Comparison of ENCODE assay signal across 17 cellular contexts in genomic region chr4:154611833-154612232, GRCh38. TPM values are rescaled to one million over a fixed set of nuclear protein-coding genes. Genes with fewer than 3 reads are reported as not detected.
DNase-seq lines count a peak whose midpoint lies in the region; ATAC-seq, FAIRE-seq and TF ChIP-seq lines count a peak whose summit lies in the region.
"Had no signal": no experiment of that assay in that cellular context is flagged by ENCODE, and none has a peak within 500 bp of the region (broad histone marks: within the 10 kb centered on the region; RNA-seq: fewer than 3 reads in every experiment).

No MANE protein-coding gene starts in this region.

- no peak overlapping the region for H3K9ac ChIP-seq in K562 (ENCODE audit: insufficient read depth in 1 of 2, low read depth in 2 of 2, low read length in 2 of 2)
- H3K9ac ChIP-seq in HepG2 (ENCODE audit: insufficient read depth, low read depth, low read length) = peak overlapping the region; percentile 72

- ATAC-seq in K562 (no peak), HepG2 (no peak), GM21576 (IDR thresholded peaks at IDR 0.05; ENCODE audit: unreplicated experiment) (no peak)

- no peak overlapping the region for H3K27ac ChIP-seq in K562 (ENCODE audit: extremely low read depth, low read depth, low read length)
- H3K27ac ChIP-seq in HepG2 (ENCODE audit: extremely low read length, insufficient read depth, low read length) = peak overlapping the region; percentile 78
- H3K27ac ChIP-seq: C4-2B had no signal

- intact Hi-C loops in K562 (cut with micrococcal nuclease) = loop anchor here (10.0 kb wide), 1 partner anchor 837 kb away; no protein-coding TSS in a partner anchor
- intact Hi-C loops in HepG2 (cut with micrococcal nuclease; ENCODE audit: unreplicated experiment) = loop anchor here (2.0 kb wide), 1 partner anchor 13 kb away; no protein-coding TSS in a partner anchor

- H3K4me3 ChIP-seq in K562 (no peak overlapping the region), HepG2 (replicated peaks in 1 of 3; ENCODE audit: insufficient read depth in 1 of 3, low read depth in 2 of 3, low read length in 3 of 3) (peak overlapping the region; percentile 67 to 74 (median 67); a peak in 5 of 6 replicates)

- H3K4me3 Mint-ChIP-seq in mesothelial cell of epicardium (no peak overlapping the region), nephron progenitor cell (no peak overlapping the region)
- H3K4me3 Mint-ChIP-seq: CD4-positive, alpha-beta T cell; H9 had no signal

- H4K20me1 ChIP-seq in K562 (replicated peaks; ENCODE audit: control insufficient read depth, insufficient read depth, low read length) = no peaks in the 10 kb centered on the region
- no peaks in the 10 kb centered on the region for H4K20me1 ChIP-seq in HepG2 (ENCODE audit: insufficient read depth, low read length)

- H3K27me3 Mint-ChIP-seq in mesothelial cell of epicardium (ENCODE audit: low read depth) = peaks cover 31% of the 10 kb centered on the region
- H3K27me3 Mint-ChIP-seq in nephron progenitor cell (ENCODE audit: low read depth, poor library complexity) = no peaks in the 10 kb centered on the region

- TF ChIP-seq CTCF in K562 (IDR thresholded peaks at IDR 0.05 in 2 of 3, conservative IDR thresholded peaks at IDR 0.05 in 1 of 3; ENCODE audit: insufficient read depth in 2 of 3, low read depth in 1 of 3, low read length in 3 of 3) = no peak
- no peak for TF ChIP-seq CTCF in HepG2 (CRISPR knock-in tag; IDR thresholded peaks at IDR 0.05)
- TF ChIP-seq CTCF in mesothelial cell of epicardium (IDR thresholded peaks at IDR 0.05; ENCODE audit: unreplicated experiment) = no peak
- no peak for TF ChIP-seq CTCF in nephron progenitor cell (IDR thresholded peaks at IDR 0.05)

- H3K27ac Mint-ChIP-seq in mesothelial cell of epicardium (peak overlapping the region; percentile 12), nephron progenitor cell (no peak overlapping the region)
- H3K27ac Mint-ChIP-seq: CD4-positive, alpha-beta T cell; H9 had no signal

- no peaks in the 10 kb centered on the region for H3K79me2 ChIP-seq in K562 (ENCODE audit: control insufficient read depth, insufficient read depth, low read length)
- H3K79me2 ChIP-seq in HepG2 (ENCODE audit: insufficient read depth, low read length) = peaks cover 45% of the 10 kb centered on the region

- H3K36me3 ChIP-seq in K562 (ENCODE audit: control insufficient read depth, insufficient read depth, low read length) = no peaks in the 10 kb centered on the region
- peaks cover 2 to 29% of the 10 kb centered on the region in 2 experiments; a peak in 4 of 5 replicates for H3K36me3 ChIP-seq in HepG2 (replicated peaks in 1 of 2; ENCODE audit: control insufficient read depth in 1 of 2, insufficient read depth in 2 of 2, low read length in 2 of 2)

- TF ChIP-seq POLR2A in K562 (conservative IDR thresholded peaks at IDR 0.05) (no peak), HepG2 (IDR thresholded peaks at IDR 0.05; ENCODE audit: insufficient read depth in 1 of 2, low read depth in 2 of 2, low read length in 2 of 2) (no peak)

- no peaks in the 10 kb centered on the region for H3K9me3 Mint-ChIP-seq in mesothelial cell of epicardium
- no peaks in the 10 kb centered on the region for H3K9me3 Mint-ChIP-seq in nephron progenitor cell
- H3K9me3 Mint-ChIP-seq: CD4-positive, alpha-beta T cell; H9 had no signal

- POLR2A ChIA-PET in K562 (lab: Yijun Ruan, JAX) (no interaction called here), HepG2 (lab: Yijun Ruan, JAX) (interaction anchor here (1.0 to 15.2 kb wide), 12 partner anchors 9 to 62 kb away, joined by 4 to 468 read pairs (median 19); partner anchors contain the start of genes FGA, FGB and PLRG1)

- H3K27me3 ChIP-seq in K562 (ENCODE audit: control insufficient read depth in 2 of 2, insufficient read depth in 2 of 2, low read length in 2 of 2) (no peaks in the 10 kb centered on the region), HepG2 (ENCODE audit: control insufficient read depth in 1 of 2, insufficient read depth in 2 of 2, low read length in 2 of 2) (no peaks in the 10 kb centered on the region)

- 4% methylated on average over 1 of the region's 1 CpG for WGBS in K562 (ENCODE audit: insufficient coverage, low coverage, missing lambda C conversion rate)
- 4% methylated on average over 1 of the region's 1 CpG for WGBS in HepG2 (ENCODE audit: low lambda C conversion rate)

- H3K4me2 ChIP-seq in K562 (ENCODE audit: insufficient read depth, low read length) (no peak overlapping the region), HepG2 (ENCODE audit: low read depth, low read length) (peak overlapping the region; percentile 73)

- H2AFZ ChIP-seq in K562 (ENCODE audit: low read depth, low read length) (no peak overlapping the region), HepG2 (ENCODE audit: low read length) (no peak overlapping the region)

- in situ Hi-C loops in K562 (cut with MboI) (no loop called here), HepG2 (cut with HindIII; ENCODE audit: extremely low pct_ligation_motif_present, low pct_unique_long_range_greater_than_20kb) (no loop called here)

- CTCF ChIA-PET in K562 (lab: Yijun Ruan, JAX; ENCODE audit: low intra/inter-chr PET ratio) (no interaction called here), HepG2 (lab: Yijun Ruan, JAX; ENCODE audit: low intra/inter-chr PET ratio, low total read pairs) (no interaction called here)

- H3K9me3 ChIP-seq in K562 (replicated peaks; ENCODE audit: control insufficient read depth, insufficient read depth, low read depth, low read length) (no peaks in the 10 kb centered on the region), HepG2 (ENCODE audit: low read length) (no peaks in the 10 kb centered on the region)

- BruUV-seq in K562 (replicated peaks; lab: Mats Ljungman, UMichigan) (no TSS peak), HepG2 (replicated peaks; lab: Mats Ljungman, UMichigan) (TSS peak; percentile 67)

- FAIRE-seq in K562 (lab: Jason Lieb, UNC) (no peak), HepG2 (lab: Jason Lieb, UNC) (no peak), RCC 7860 (lab: Jason Lieb, UNC) (no peak), frontal cortex (lab: Jason Lieb, UNC) (no peak)
- FAIRE-seq: A204.1, H1 had no signal

- H3K9me1 ChIP-seq in K562 (ENCODE audit: control insufficient read depth, insufficient read depth, low read length) = no peaks in the 10 kb centered on the region

- no peaks in the 10 kb centered on the region for H3K36me3 Mint-ChIP-seq in mesothelial cell of epicardium
- no peaks in the 10 kb centered on the region for H3K36me3 Mint-ChIP-seq in nephron progenitor cell (ENCODE audit: low read depth)

- TF ChIP-seq RAD21 in K562 (CRISPR knock-in tag; conservative IDR thresholded peaks at IDR 0.05 in 1 of 2, IDR thresholded peaks at IDR 0.05 in 1 of 2) (no peak), HepG2 (CRISPR knock-in tag; IDR thresholded peaks at IDR 0.05) (no peak)

- no peak for TF ChIP-seq EP300 in K562 (IDR thresholded peaks at IDR 0.05; ENCODE audit: low read length)
- no peak for TF ChIP-seq EP300 in HepG2 (IDR thresholded peaks at IDR 0.05; ENCODE audit: low read depth in 2 of 2, low read length in 2 of 2)
- no peak for TF ChIP-seq EP300 in HepG2 (CRISPR knock-in tag; IDR thresholded peaks at IDR 0.05; ENCODE audit: borderline replicate concordance)

- H3K4me1 ChIP-seq in K562 (replicated peaks in 1 of 2; ENCODE audit: control insufficient read depth in 2 of 2, insufficient read depth in 2 of 2, low read length in 2 of 2) (no peaks in the 10 kb centered on the region), HepG2 (ENCODE audit: insufficient read depth, low read length) (peaks cover 72% of the 10 kb centered on the region)

- no peak for DNase-seq in K562 (ENCODE audit: extremely low read depth in 1 of 4, low spot score in 3 of 4)
- DNase-seq in HepG2 (ENCODE audit: low spot score) = no peak
- no peak for DNase-seq in mesothelial cell of epicardium (ENCODE audit: low spot score in 2 of 2, unreplicated experiment in 2 of 2)
- no peak for DNase-seq in RCC 7860 (ENCODE audit: low spot score)
- no peak for DNase-seq in frontal cortex (ENCODE audit: low spot score in 2 of 2)
- no peak for DNase-seq in nephron progenitor cell
- DNase-seq: AML-193; CD4-positive, alpha-beta T cell; DMS153; DMS79 treated with DMSO at 0.1 percent for 48 hours; GF-D8; H9 had no signal

- H3K4me1 Mint-ChIP-seq in mesothelial cell of epicardium (peaks cover 12% of the 10 kb centered on the region), nephron progenitor cell (no peaks in the 10 kb centered on the region)
- H3K4me1 Mint-ChIP-seq: H9 had no signal

RNA-seq across cellular contexts. Expression of gene FGG, which starts 0.6 kb away (rescaled TPM):
- not detected in 2 replicates for total RNA-seq in K562 (2011; cell fraction: chromatin; rRNA removed; ENCODE audit: low replicate concordance)
- total RNA-seq in K562 (2011; cell fraction: nucleolus; rRNA removed) = not detected in 2 replicates
- not detected in 2 replicates for total RNA-seq in K562 (2011; cell fraction: nucleoplasm; rRNA removed)
- total RNA-seq in K562 (2014; rRNA removed) (0.45 TPM in 1 of 2 replicates, not detected in the other), K562 (2014; rRNA removed; fragmentation: Illumina TruSeq; extraction: Trizol) (0.33 TPM in 1 of 2 replicates, not detected in the other), K562 (2015; rRNA removed; fragmentation: Illumina TruSeq; extraction: Trizol) (not detected in 2 replicates), K562 (2021) (1.9 and 2.2 TPM in 2 replicates), HepG2 (2016; rRNA removed; fragmentation: Illumina TruSeq; extraction: Trizol) (1,495 and 2,423 TPM in 2 replicates), mesothelial cell of epicardium (1.0 to 2.5 TPM (median 1.6 TPM) in 3 replicates), frontal cortex (not detected)
- polyA plus RNA-seq in K562 (2011; rRNA removed) (0.08 and 0.24 TPM in 2 replicates), K562 (2014; fragmentation: Illumina TruSeq; extraction: Trizol) (0.12 TPM in 1 of 2 replicates, not detected in the other), K562 (2014; fragmentation: Nextera tagmentation; extraction: Ambion mirVana) (under 1 TPM; 0.34 to 0.41 TPM), K562 (2014; rRNA removed) (0.27 TPM in 1 of 2 replicates, not detected in the other), HepG2 (2011; rRNA removed) (1,030 and 1,037 TPM in 2 replicates)
- not detected in 2 replicates for polyA plus RNA-seq in K562 (2011; cell fraction: cytosol; rRNA removed)
- not detected in 2 replicates for polyA plus RNA-seq in K562 (2011; cell fraction: nucleus; rRNA removed)
- polyA plus RNA-seq in K562 (2012) = 0.07 and 1.9 TPM in 2 replicates
- polyA minus RNA-seq in K562 (2011; rRNA and poly(A)+ RNA removed) = 0.12 TPM in 1 of 2 replicates, not detected in the other
- 1.3 TPM in 1 of 2 replicates, not detected in the other for polyA minus RNA-seq in K562 (2011; cell fraction: cytosol; rRNA and poly(A)+ RNA removed)
- not detected in 2 replicates for polyA minus RNA-seq in K562 (2011; cell fraction: nucleus; rRNA and poly(A)+ RNA removed)
- total RNA-seq in HepG2 (2016; cell fraction: cytosol; rRNA removed; fragmentation: Illumina TruSeq; extraction: Trizol; ENCODE audit: low read depth) = 401 and 461 TPM in 2 replicates
- total RNA-seq in HepG2 (2016; cell fraction: insoluble cytoplasmic fraction; rRNA removed; fragmentation: Illumina TruSeq; extraction: Trizol) = 1,449 and 2,438 TPM in 2 replicates
- 624 and 702 TPM in 2 replicates for total RNA-seq in HepG2 (2016; cell fraction: membrane; rRNA removed; fragmentation: Illumina TruSeq; extraction: Trizol)
- total RNA-seq in HepG2 (2016; cell fraction: nucleus; rRNA removed; fragmentation: Illumina TruSeq; extraction: Trizol) = 2,130 and 2,392 TPM in 2 replicates
- 571 and 1,106 TPM in 2 replicates for polyA plus RNA-seq in HepG2 (2011; cell fraction: cytosol; rRNA removed)
- polyA plus RNA-seq in HepG2 (2011; cell fraction: nucleus; rRNA removed) = 235 and 339 TPM in 2 replicates
- polyA plus RNA-seq in HepG2 (2012) = 1,249 and 1,529 TPM in 2 replicates
- 421 and 430 TPM in 2 replicates for polyA plus RNA-seq in HepG2 (2016; cell fraction: cytosol; fragmentation: Illumina TruSeq; extraction: Trizol; ENCODE audit: low read depth)
- 1,324 and 1,381 TPM in 2 replicates for polyA plus RNA-seq in HepG2 (2016; cell fraction: insoluble cytoplasmic fraction; fragmentation: Illumina TruSeq; extraction: Trizol; ENCODE audit: low read depth)
- polyA plus RNA-seq in HepG2 (2016; cell fraction: membrane; fragmentation: Illumina TruSeq; extraction: Trizol; ENCODE audit: low read depth) = 463 and 496 TPM in 2 replicates
- 2,640 and 2,884 TPM in 2 replicates for polyA plus RNA-seq in HepG2 (2016; cell fraction: nucleus; fragmentation: Illumina TruSeq; extraction: Trizol; ENCODE audit: insufficient read depth, low read depth)
- polyA minus RNA-seq in HepG2 (2011; rRNA and poly(A)+ RNA removed; ENCODE audit: low replicate concordance) = 0.72 and 295 TPM in 2 replicates
- 285 and 453 TPM in 2 replicates for polyA minus RNA-seq in HepG2 (2011; cell fraction: cytosol; rRNA and poly(A)+ RNA removed)
- polyA minus RNA-seq in HepG2 (2011; cell fraction: nucleus; rRNA and poly(A)+ RNA removed) = 263 and 473 TPM in 2 replicates
- total RNA-seq: CD4-positive, alpha-beta T cell; H1; H9 had no signal
- polyA plus RNA-seq: BJ, H1 had no signal

RNA-seq across cellular contexts. Expression of gene FGA, which starts 21.3 kb away (rescaled TPM):
- not detected in 2 replicates for total RNA-seq in K562 (2011; cell fraction: chromatin; rRNA removed; ENCODE audit: low replicate concordance)
- not detected in 2 replicates for total RNA-seq in K562 (2011; cell fraction: nucleolus; rRNA removed)
- not detected in 2 replicates for total RNA-seq in K562 (2011; cell fraction: nucleoplasm; rRNA removed)
- total RNA-seq in K562 (2014; rRNA removed) (not detected in 2 replicates), K562 (2014; rRNA removed; fragmentation: Illumina TruSeq; extraction: Trizol) (not detected in 2 replicates), K562 (2015; rRNA removed; fragmentation: Illumina TruSeq; extraction: Trizol) (not detected in 2 replicates), K562 (2021) (2.5 and 3.4 TPM in 2 replicates), HepG2 (2016; rRNA removed; fragmentation: Illumina TruSeq; extraction: Trizol) (743 and 1,523 TPM in 2 replicates), mesothelial cell of epicardium (not detected in 3 replicates), frontal cortex (not detected)
- polyA plus RNA-seq in K562 (2011; rRNA removed) (0.08 TPM in 1 of 2 replicates, not detected in the other), K562 (2014; fragmentation: Illumina TruSeq; extraction: Trizol) (0.06 TPM in 1 of 2 replicates, not detected in the other), K562 (2014; fragmentation: Nextera tagmentation; extraction: Ambion mirVana) (under 1 TPM in 1 of 2 experiments, not detected in 1; 0.04 TPM), K562 (2014; rRNA removed) (not detected in 2 replicates), HepG2 (2011; rRNA removed) (640 and 755 TPM in 2 replicates)
- polyA plus RNA-seq in K562 (2011; cell fraction: cytosol; rRNA removed) = not detected in 2 replicates
- not detected in 2 replicates for polyA plus RNA-seq in K562 (2011; cell fraction: nucleus; rRNA removed)
- polyA plus RNA-seq in K562 (2012) = 0.08 TPM in 1 of 2 replicates, not detected in the other
- polyA minus RNA-seq in K562 (2011; rRNA and poly(A)+ RNA removed) = not detected in 2 replicates
- 1.7 TPM in 1 of 2 replicates, not detected in the other for polyA minus RNA-seq in K562 (2011; cell fraction: cytosol; rRNA and poly(A)+ RNA removed)
- polyA minus RNA-seq in K562 (2011; cell fraction: nucleus; rRNA and poly(A)+ RNA removed) = not detected in 2 replicates
- 63.8 and 68.9 TPM in 2 replicates for total RNA-seq in HepG2 (2016; cell fraction: cytosol; rRNA removed; fragmentation: Illumina TruSeq; extraction: Trizol; ENCODE audit: low read depth)
- 698 and 1,531 TPM in 2 replicates for total RNA-seq in HepG2 (2016; cell fraction: insoluble cytoplasmic fraction; rRNA removed; fragmentation: Illumina TruSeq; extraction: Trizol)
- 131 and 151 TPM in 2 replicates for total RNA-seq in HepG2 (2016; cell fraction: membrane; rRNA removed; fragmentation: Illumina TruSeq; extraction: Trizol)
- total RNA-seq in HepG2 (2016; cell fraction: nucleus; rRNA removed; fragmentation: Illumina TruSeq; extraction: Trizol) = 1,165 and 1,343 TPM in 2 replicates
- polyA plus RNA-seq in HepG2 (2011; cell fraction: cytosol; rRNA removed) = 361 and 711 TPM in 2 replicates
- polyA plus RNA-seq in HepG2 (2011; cell fraction: nucleus; rRNA removed) = 219 and 306 TPM in 2 replicates
- 1,090 and 1,341 TPM in 2 replicates for polyA plus RNA-seq in HepG2 (2012)
- polyA plus RNA-seq in HepG2 (2016; cell fraction: cytosol; fragmentation: Illumina TruSeq; extraction: Trizol; ENCODE audit: low read depth) = 52.4 and 61.1 TPM in 2 replicates
- polyA plus RNA-seq in HepG2 (2016; cell fraction: insoluble cytoplasmic fraction; fragmentation: Illumina TruSeq; extraction: Trizol; ENCODE audit: low read depth) = 573 and 576 TPM in 2 replicates
- 76.3 and 93.7 TPM in 2 replicates for polyA plus RNA-seq in HepG2 (2016; cell fraction: membrane; fragmentation: Illumina TruSeq; extraction: Trizol; ENCODE audit: low read depth)
- 1,268 and 1,352 TPM in 2 replicates for polyA plus RNA-seq in HepG2 (2016; cell fraction: nucleus; fragmentation: Illumina TruSeq; extraction: Trizol; ENCODE audit: insufficient read depth, low read depth)
- 0.40 and 296 TPM in 2 replicates for polyA minus RNA-seq in HepG2 (2011; rRNA and poly(A)+ RNA removed; ENCODE audit: low replicate concordance)
- polyA minus RNA-seq in HepG2 (2011; cell fraction: cytosol; rRNA and poly(A)+ RNA removed) = 327 and 562 TPM in 2 replicates
- polyA minus RNA-seq in HepG2 (2011; cell fraction: nucleus; rRNA and poly(A)+ RNA removed) = 245 and 404 TPM in 2 replicates
- total RNA-seq: CD4-positive, alpha-beta T cell; H1; H9 had no signal
- polyA plus RNA-seq: BJ, H1 had no signal

RNA-seq across cellular contexts. Expression of gene FGB, which starts 49.0 kb away (rescaled TPM):
- total RNA-seq in K562 (2011; cell fraction: chromatin; rRNA removed; ENCODE audit: low replicate concordance) = not detected in 2 replicates
- not detected in 2 replicates for total RNA-seq in K562 (2011; cell fraction: nucleolus; rRNA removed)
- not detected in 2 replicates for total RNA-seq in K562 (2011; cell fraction: nucleoplasm; rRNA removed)
- not detected in 2 replicates for total RNA-seq in K562 (2014; rRNA removed)
- total RNA-seq in K562 (2014; rRNA removed; fragmentation: Illumina TruSeq; extraction: Trizol) = not detected in 2 replicates
- not detected in 2 replicates for total RNA-seq in K562 (2015; rRNA removed; fragmentation: Illumina TruSeq; extraction: Trizol)
- total RNA-seq in K562 (2021) = 1.9 and 2.5 TPM in 2 replicates
- polyA plus RNA-seq in K562 (2011; rRNA removed) = not detected in 2 replicates
- 0.04 TPM in 2 replicates for polyA plus RNA-seq in K562 (2011; cell fraction: cytosol; rRNA removed)
- polyA plus RNA-seq in K562 (2011; cell fraction: nucleus; rRNA removed) = not detected in 2 replicates
- polyA plus RNA-seq in K562 (2012) = not detected in 2 replicates
- polyA plus RNA-seq in K562 (2014; fragmentation: Illumina TruSeq; extraction: Trizol) = not detected in 2 replicates
- under 1 TPM; 0.07 to 0.13 TPM for polyA plus RNA-seq in K562 (2014; fragmentation: Nextera tagmentation; extraction: Ambion mirVana)
- polyA plus RNA-seq in K562 (2014; rRNA removed) = not detected in 2 replicates
- polyA minus RNA-seq in K562 (2011; rRNA and poly(A)+ RNA removed) = not detected in 2 replicates
- not detected in 2 replicates for polyA minus RNA-seq in K562 (2011; cell fraction: cytosol; rRNA and poly(A)+ RNA removed)
- polyA minus RNA-seq in K562 (2011; cell fraction: nucleus; rRNA and poly(A)+ RNA removed) = not detected in 2 replicates
- total RNA-seq in HepG2 (2016; rRNA removed; fragmentation: Illumina TruSeq; extraction: Trizol) = 408 and 784 TPM in 2 replicates
- 56.7 and 69.7 TPM in 2 replicates for total RNA-seq in HepG2 (2016; cell fraction: cytosol; rRNA removed; fragmentation: Illumina TruSeq; extraction: Trizol; ENCODE audit: low read depth)
- 374 and 784 TPM in 2 replicates for total RNA-seq in HepG2 (2016; cell fraction: insoluble cytoplasmic fraction; rRNA removed; fragmentation: Illumina TruSeq; extraction: Trizol)
- 96.6 and 132 TPM in 2 replicates for total RNA-seq in HepG2 (2016; cell fraction: membrane; rRNA removed; fragmentation: Illumina TruSeq; extraction: Trizol)
- 538 and 629 TPM in 2 replicates for total RNA-seq in HepG2 (2016; cell fraction: nucleus; rRNA removed; fragmentation: Illumina TruSeq; extraction: Trizol)
- 226 and 273 TPM in 2 replicates for polyA plus RNA-seq in HepG2 (2011; rRNA removed)
- 107 and 238 TPM in 2 replicates for polyA plus RNA-seq in HepG2 (2011; cell fraction: cytosol; rRNA removed)
- polyA plus RNA-seq in HepG2 (2011; cell fraction: nucleus; rRNA removed) = 60.1 and 85.7 TPM in 2 replicates
- polyA plus RNA-seq in HepG2 (2012) = 449 and 489 TPM in 2 replicates
- 53.8 and 63.1 TPM in 2 replicates for polyA plus RNA-seq in HepG2 (2016; cell fraction: cytosol; fragmentation: Illumina TruSeq; extraction: Trizol; ENCODE audit: low read depth)
- 379 and 391 TPM in 2 replicates for polyA plus RNA-seq in HepG2 (2016; cell fraction: insoluble cytoplasmic fraction; fragmentation: Illumina TruSeq; extraction: Trizol; ENCODE audit: low read depth)
- polyA plus RNA-seq in HepG2 (2016; cell fraction: membrane; fragmentation: Illumina TruSeq; extraction: Trizol; ENCODE audit: low read depth) = 70.9 and 94.9 TPM in 2 replicates
- 850 and 880 TPM in 2 replicates for polyA plus RNA-seq in HepG2 (2016; cell fraction: nucleus; fragmentation: Illumina TruSeq; extraction: Trizol; ENCODE audit: insufficient read depth, low read depth)
- 57.2 TPM in 1 of 2 replicates, not detected in the other for polyA minus RNA-seq in HepG2 (2011; rRNA and poly(A)+ RNA removed; ENCODE audit: low replicate concordance)
- 69.4 and 146 TPM in 2 replicates for polyA minus RNA-seq in HepG2 (2011; cell fraction: cytosol; rRNA and poly(A)+ RNA removed)
- polyA minus RNA-seq in HepG2 (2011; cell fraction: nucleus; rRNA and poly(A)+ RNA removed) = 65.9 and 110 TPM in 2 replicates
- total RNA-seq in mesothelial cell of epicardium = 0.31 to 0.93 TPM (median 0.64 TPM) in 3 replicates
- not detected for total RNA-seq in frontal cortex
- total RNA-seq: CD4-positive, alpha-beta T cell; H1; H9 had no signal
- polyA plus RNA-seq: BJ, H1 had no signal

Comparison
In these comparisons a context has a peak if more than half of its experiments do, and no peak if none do; other contexts are left out.
1. RNA of gene FGG, which starts 0.6 kb away (total RNA-seq): 401 to 2,438 TPM in HepG2; 1.0 to 2.5 TPM in mesothelial cell of epicardium, 0.33 to 2.2 TPM in K562 and not detected in frontal cortex (single experiment); every median in the first group is over 100 times any median in the second.
2. RNA of gene FGA, which starts 21.3 kb away (total RNA-seq): 63.8 to 1,531 TPM in HepG2; 2.5 to 3.4 TPM in K562, not detected in mesothelial cell of epicardium and not detected in frontal cortex (single experiment); every median in the first group is over 10 times any median in the second.
3. RNA of gene FGB, which starts 49.0 kb away (total RNA-seq): 56.7 to 784 TPM in HepG2; 0.31 to 0.93 TPM in mesothelial cell of epicardium, 1.9 to 2.5 TPM in K562 and not detected in frontal cortex (single experiment); every median in the first group is over 10 times any median in the second.
4. Of the 241 proteins assayed by ChIP-seq in both HepG2 and K562: peak only in HepG2: ARID2, MAFF, MAFK, RBFOX2 and ZBTB8A; only in K562: MAFG; in both: none; in neither: 235.